In the genomic region with DNA sequence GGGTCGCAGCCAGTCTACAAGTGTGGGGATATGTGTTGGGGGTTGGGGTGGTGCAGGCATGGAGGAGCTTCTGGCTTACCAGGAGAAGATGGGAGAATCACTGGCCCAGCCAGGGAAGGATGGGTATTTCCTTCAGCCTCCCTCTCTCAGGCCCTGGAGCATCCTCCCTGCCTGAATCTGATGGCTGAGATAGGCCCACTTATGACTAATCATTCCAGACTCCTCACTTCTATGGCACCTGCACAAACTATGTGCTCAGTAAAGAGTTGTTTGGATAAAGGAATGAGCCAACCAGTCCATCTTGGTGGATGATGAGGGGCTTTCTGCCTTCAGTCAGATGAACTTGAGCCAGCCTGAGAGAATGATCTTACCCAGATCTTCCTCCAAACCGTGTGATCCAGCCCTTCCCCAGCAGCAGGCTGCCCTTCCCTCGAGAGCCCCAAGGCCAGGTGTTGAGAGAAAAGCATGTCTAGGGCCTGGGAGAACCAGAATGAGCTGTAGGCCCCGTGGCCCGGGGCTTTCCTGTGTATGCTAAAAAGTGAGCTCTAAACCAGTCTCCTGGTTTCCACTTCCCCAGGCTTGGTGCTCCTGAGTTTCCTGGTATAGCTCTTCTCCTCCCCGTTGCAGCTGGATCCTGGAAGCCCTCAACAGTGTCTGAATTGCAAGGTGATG, we compare ENCODE assay signal across 26 cellular contexts. TPM values are rescaled to one million over a fixed set of nuclear protein-coding genes. Genes with fewer than 3 reads are reported as not detected.
DNase-seq lines count a peak whose midpoint lies in the region; ATAC-seq and TF ChIP-seq lines count a peak whose summit lies in the region.
"Had no signal": no experiment of that assay in that cellular context is flagged by ENCODE, and none has a peak within 500 bp of the region (broad histone marks: within the 10 kb centered on the region; RNA-seq: fewer than 3 reads in every experiment).

No MANE protein-coding gene starts in this region.

- H3K4me1 ChIP-seq in CD8-positive, alpha-beta T cell (ENCODE audit: insufficient read depth, low read length) = peaks cover 29% of the 10 kb centered on the region
- H3K4me1 ChIP-seq in naive thymus-derived CD4-positive, alpha-beta T cell (ENCODE audit: control insufficient read depth in 2 of 2, insufficient read depth in 2 of 2, low read length in 2 of 2) = peaks cover 25 to 36% of the 10 kb centered on the region in 2 donors
- H3K4me1 ChIP-seq: thyroid gland had no signal

- intact Hi-C loops in activated CD4-positive, alpha-beta T cell treated with anti-CD3 and anti-CD28 coated beads for 36 hours (cut with DNase I, micrococcal nuclease) = no loop called here
- intact Hi-C loops in CD8-positive, alpha-beta T cell (cut with DNase I, micrococcal nuclease) = no loop called here
- intact Hi-C loops in naive thymus-derived CD4-positive, alpha-beta T cell (cut with micrococcal nuclease) = loop anchor here in 1 of 2 donors (5.0 kb wide), 1 partner anchor 33 kb away; no protein-coding TSS in a partner anchor

- no peak for DNase-seq in activated CD4-positive, alpha-beta T cell treated with anti-CD3 and anti-CD28 coated beads for 36 hours
- DNase-seq in activated CD4-positive, alpha-beta T cell treated with anti-CD3 and anti-CD28 coated beads for 4 hours = no peak
- no peak for DNase-seq in CD8-positive, alpha-beta T cell
- DNase-seq in central memory CD8-positive, alpha-beta T cell (ENCODE audit: low spot score in 2 of 2) = no peak
- DNase-seq in naive thymus-derived CD4-positive, alpha-beta T cell = no peak
- DNase-seq in AG08396 (ENCODE audit: low spot score) = no peak
- no peak for DNase-seq in SW480 (ENCODE audit: low spot score)
- DNase-seq in T1000 (lab: John Stamatoyannopoulos, UW) = no peak
- DNase-seq: activated CD4-positive, alpha-beta T cell treated with anti-CD3 and anti-CD28 coated beads for 48 hours; activated CD8-positive, alpha-beta memory T cell treated with anti-CD3 and anti-CD28 coated beads, Interleukin-2, amount 50 U/mL, for 48 hours; cerebellar nuclear complex; gastrocnemius medialis; H7; islet precursor cell; NCI-H1105; NCI-H2029 treated with DMSO at 0.1 percent for 48 hours; NCI-H226; NCI-H774; occipital lobe; spleen; stimulated activated CD4-positive, alpha-beta T cell treated with anti-CD3 and anti-CD28 coated beads, Interleukin-4, amount 100 ng/mL, for 1 hour; stimulated activated naive CD8-positive, alpha-beta T cell treated with anti-CD3 and anti-CD28 coated beads, Interleukin-15, Interleukin-2, amounts not matched to agents 100 U/mL and 50 U/mL, for 24 hours; thyroid gland had no signal

- peaks cover 43% of the 10 kb centered on the region for H3K4me1 Mint-ChIP-seq in activated CD4-positive, alpha-beta T cell treated with anti-CD3 and anti-CD28 coated beads for 36 hours
- H3K4me1 Mint-ChIP-seq in CD8-positive, alpha-beta T cell (ENCODE audit: low read depth) = peaks cover 48% of the 10 kb centered on the region
- peaks cover 20% of the 10 kb centered on the region for H3K4me1 Mint-ChIP-seq in central memory CD8-positive, alpha-beta T cell
- peaks cover 13 to 71% (median 34%) of the 10 kb centered on the region in 7 donors for H3K4me1 Mint-ChIP-seq in naive thymus-derived CD4-positive, alpha-beta T cell

- H3K27ac Mint-ChIP-seq in activated CD4-positive, alpha-beta T cell treated with anti-CD3 and anti-CD28 coated beads for 36 hours = peak overlapping the region; percentile 51
- H3K27ac Mint-ChIP-seq in CD8-positive, alpha-beta T cell = peak overlapping the region; percentile 100
- peak overlapping the region; percentile 39 for H3K27ac Mint-ChIP-seq in central memory CD8-positive, alpha-beta T cell (ENCODE audit: low read depth)
- peak overlapping the region; percentile 53 to 100 (median 100) for H3K27ac Mint-ChIP-seq in naive thymus-derived CD4-positive, alpha-beta T cell

- no peak overlapping the region for H3K4me3 ChIP-seq in CD8-positive, alpha-beta T cell (ENCODE audit: low read depth, low read length)
- H3K4me3 ChIP-seq in naive thymus-derived CD4-positive, alpha-beta T cell (ENCODE audit: low read length) = peak overlapping the region; percentile 45
- H3K4me3 ChIP-seq: gastrocnemius medialis, spleen, thyroid gland had no signal

- peaks cover 2% of the 10 kb centered on the region for H3K36me3 Mint-ChIP-seq in activated CD4-positive, alpha-beta T cell treated with anti-CD3 and anti-CD28 coated beads for 36 hours (ENCODE audit: low read depth)
- H3K36me3 Mint-ChIP-seq in CD8-positive, alpha-beta T cell = no peaks in the 10 kb centered on the region
- H3K36me3 Mint-ChIP-seq in central memory CD8-positive, alpha-beta T cell (ENCODE audit: insufficient read depth) = no peaks in the 10 kb centered on the region
- peaks cover 0 to 20% (median 15%) of the 10 kb centered on the region in 5 donors for H3K36me3 Mint-ChIP-seq in naive thymus-derived CD4-positive, alpha-beta T cell

- CTCF ChIA-PET in activated CD4-positive, alpha-beta T cell treated with anti-CD3 and anti-CD28 coated beads for 36 hours (lab: Charles Lee) = interaction anchor here (0.5 to 1.7 kb wide), 4 partner anchors 31 to 179 kb away, joined by 3 to 4 read pairs (median 4); no protein-coding TSS in a partner anchor
- CTCF ChIA-PET in CD8-positive, alpha-beta T cell (lab: Charles Lee) = interaction anchor here (0.9 to 1.5 kb wide), 5 partner anchors 22 to 179 kb away, joined by 3 to 6 read pairs (median 4); no protein-coding TSS in a partner anchor
- CTCF ChIA-PET in naive thymus-derived CD4-positive, alpha-beta T cell (lab: Charles Lee) = interaction anchor here (0.6 to 2.0 kb wide), 5 partner anchors 29 to 359 kb away, joined by 3 to 7 read pairs (median 3); a partner anchor contains a TSS

- no peaks in the 10 kb centered on the region for H3K9me3 Mint-ChIP-seq in activated CD4-positive, alpha-beta T cell treated with anti-CD3 and anti-CD28 coated beads for 36 hours (ENCODE audit: low read depth)
- no peaks in the 10 kb centered on the region for H3K9me3 Mint-ChIP-seq in CD8-positive, alpha-beta T cell
- H3K9me3 Mint-ChIP-seq in central memory CD8-positive, alpha-beta T cell = no peaks in the 10 kb centered on the region
- H3K9me3 Mint-ChIP-seq in naive thymus-derived CD4-positive, alpha-beta T cell = peaks cover 0 to 5% (median 0%) of the 10 kb centered on the region in 11 donors

- no peak for ATAC-seq in activated CD4-positive, alpha-beta T cell treated with anti-CD3 and anti-CD28 coated beads for 36 hours
- no peak for ATAC-seq in CD8-positive, alpha-beta T cell
- ATAC-seq in central memory CD8-positive, alpha-beta T cell (replicated peaks; ENCODE audit: extremely low read depth, poor library complexity, severe bottlenecking) = no peak
- ATAC-seq in naive thymus-derived CD4-positive, alpha-beta T cell = no peak
- ATAC-seq: esophagus mucosa; gastrocnemius medialis; stimulated activated naive CD8-positive, alpha-beta T cell treated with anti-CD3 and anti-CD28 coated beads, Interleukin-15, Interleukin-2, amounts not matched to agents 100 U/mL and 50 U/mL, for 24 hours had no signal

- H3K9me3 ChIP-seq in CD8-positive, alpha-beta T cell (ENCODE audit: low read length) = no peaks in the 10 kb centered on the region
- H3K9me3 ChIP-seq in naive thymus-derived CD4-positive, alpha-beta T cell (ENCODE audit: control insufficient read depth in 2 of 3, low read length in 3 of 3) = no peaks in the 10 kb centered on the region
- H3K9me3 ChIP-seq: gastrocnemius medialis, spleen, thyroid gland had no signal

- no peaks in the 10 kb centered on the region for H3K27me3 Mint-ChIP-seq in activated CD4-positive, alpha-beta T cell treated with anti-CD3 and anti-CD28 coated beads for 36 hours
- no peaks in the 10 kb centered on the region for H3K27me3 Mint-ChIP-seq in CD8-positive, alpha-beta T cell (ENCODE audit: low read depth)
- no peaks in the 10 kb centered on the region for H3K27me3 Mint-ChIP-seq in central memory CD8-positive, alpha-beta T cell
- no peaks in the 10 kb centered on the region for H3K27me3 Mint-ChIP-seq in naive thymus-derived CD4-positive, alpha-beta T cell

- POLR2A ChIA-PET in activated CD4-positive, alpha-beta T cell treated with anti-CD3 and anti-CD28 coated beads for 36 hours (lab: Charles Lee) = no interaction called here
- POLR2A ChIA-PET in CD8-positive, alpha-beta T cell (lab: Charles Lee) = interaction anchor here (0.7 to 1.5 kb wide), 4 partner anchors 9 to 469 kb away, joined by 3 to 4 read pairs (median 4); a partner anchor contains a TSS
- POLR2A ChIA-PET in naive thymus-derived CD4-positive, alpha-beta T cell (lab: Charles Lee) = interaction anchor here (0.6 to 8.3 kb wide), 7 partner anchors 9 to 131 kb away, joined by 3 to 43 read pairs (median 8); a partner anchor contains a TSS

- no peak overlapping the region for H3K4me3 Mint-ChIP-seq in activated CD4-positive, alpha-beta T cell treated with anti-CD3 and anti-CD28 coated beads for 36 hours
- H3K4me3 Mint-ChIP-seq in CD8-positive, alpha-beta T cell = peak overlapping the region; percentile 32
- peak overlapping the region; percentile 75 for H3K4me3 Mint-ChIP-seq in central memory CD8-positive, alpha-beta T cell
- peak overlapping the region in 9 of 10 donors; percentile 41 to 93 (median 86) for H3K4me3 Mint-ChIP-seq in naive thymus-derived CD4-positive, alpha-beta T cell

- TF ChIP-seq CTCF in CD8-positive, alpha-beta T cell (IDR thresholded peaks at IDR 0.05) = no peak

- no peaks in the 10 kb centered on the region for H3K27me3 ChIP-seq in CD8-positive, alpha-beta T cell (ENCODE audit: insufficient read depth, low read length)
- H3K27me3 ChIP-seq in naive thymus-derived CD4-positive, alpha-beta T cell (ENCODE audit: control insufficient read depth in 2 of 2, insufficient read depth in 2 of 2, low read length in 2 of 2) = no peaks in the 10 kb centered on the region
- H3K27me3 ChIP-seq: gastrocnemius medialis, spleen, thyroid gland had no signal

- H3K36me3 ChIP-seq in CD8-positive, alpha-beta T cell (ENCODE audit: insufficient read depth, low read length) = no peaks in the 10 kb centered on the region
- H3K36me3 ChIP-seq in naive thymus-derived CD4-positive, alpha-beta T cell (ENCODE audit: control insufficient read depth in 2 of 3, insufficient read depth in 3 of 3, low read length in 3 of 3) = no peaks in the 10 kb centered on the region
- H3K36me3 ChIP-seq: gastrocnemius medialis, spleen, thyroid gland had no signal

- H3K27ac ChIP-seq in CD8-positive, alpha-beta T cell (ENCODE audit: low read depth, low read length) = no peak overlapping the region
- peak overlapping the region; percentile 83 for H3K27ac ChIP-seq in naive thymus-derived CD4-positive, alpha-beta T cell (ENCODE audit: low read depth, low read length)
- H3K27ac ChIP-seq: thyroid gland had no signal

RNA-seq across cellular contexts. Expression of a gene that starts 1.3 kb away (rescaled TPM):
- under 1 TPM; 0.39 to 0.56 TPM for total RNA-seq in activated CD4-positive, alpha-beta T cell treated with anti-CD3 and anti-CD28 coated beads for 36 hours
- total RNA-seq in CD8-positive, alpha-beta T cell = 1 to 10 TPM; 1.7 to 2.0 TPM
- 10 to 100 TPM in 3 of 5 experiments, 1 to 10 TPM in 2; 5.4 to 32.6 (median 11.3) TPM for total RNA-seq in naive thymus-derived CD4-positive, alpha-beta T cell
- polyA plus RNA-seq in naive thymus-derived CD4-positive, alpha-beta T cell = 10 to 100 TPM; 43.6 to 63.4 TPM
- total RNA-seq: A172, esophagus mucosa, occipital lobe, thyroid gland had no signal

RNA-seq across cellular contexts. Expression of a gene that starts 5.0 kb away (rescaled TPM):
- not detected for total RNA-seq in activated CD4-positive, alpha-beta T cell treated with anti-CD3 and anti-CD28 coated beads for 36 hours
- total RNA-seq in CD8-positive, alpha-beta T cell = not detected
- total RNA-seq in naive thymus-derived CD4-positive, alpha-beta T cell = not detected
- polyA plus RNA-seq in naive thymus-derived CD4-positive, alpha-beta T cell = not detected
- total RNA-seq: A172, esophagus mucosa, lower leg skin, spleen, thyroid gland had no signal
- polyA plus RNA-seq: spleen had no signal

Comparison
In these comparisons a context has a peak if more than half of its experiments do, and no peak if none do; other contexts are left out.
1. H3K27ac Mint-ChIP-seq: peak in every context shown above with its lines; median percentile 100 in CD8-positive, alpha-beta T cell; 100 in naive thymus-derived CD4-positive, alpha-beta T cell; 51 in activated CD4-positive, alpha-beta T cell treated with anti-CD3 and anti-CD28 coated beads for 36 hours; 39 in central memory CD8-positive, alpha-beta T cell.